ENCODE assay signal across 1 cellular context in genomic region chr11:46593550-46594382, GRCh38.
TF ChIP-seq lines count a peak whose summit lies in the region.

Gene AMBRA1 (minus strand): TSS chr11:46594023. CDS start chr11:46548380, 45,643 bp downstream.

TF ChIP-seq in HepG2, 621 proteins besides CTCF, POLR2A, EP300 and RAD21 (continued from another document and continues in another):
- TF ChIP-seq, protein P1, sequence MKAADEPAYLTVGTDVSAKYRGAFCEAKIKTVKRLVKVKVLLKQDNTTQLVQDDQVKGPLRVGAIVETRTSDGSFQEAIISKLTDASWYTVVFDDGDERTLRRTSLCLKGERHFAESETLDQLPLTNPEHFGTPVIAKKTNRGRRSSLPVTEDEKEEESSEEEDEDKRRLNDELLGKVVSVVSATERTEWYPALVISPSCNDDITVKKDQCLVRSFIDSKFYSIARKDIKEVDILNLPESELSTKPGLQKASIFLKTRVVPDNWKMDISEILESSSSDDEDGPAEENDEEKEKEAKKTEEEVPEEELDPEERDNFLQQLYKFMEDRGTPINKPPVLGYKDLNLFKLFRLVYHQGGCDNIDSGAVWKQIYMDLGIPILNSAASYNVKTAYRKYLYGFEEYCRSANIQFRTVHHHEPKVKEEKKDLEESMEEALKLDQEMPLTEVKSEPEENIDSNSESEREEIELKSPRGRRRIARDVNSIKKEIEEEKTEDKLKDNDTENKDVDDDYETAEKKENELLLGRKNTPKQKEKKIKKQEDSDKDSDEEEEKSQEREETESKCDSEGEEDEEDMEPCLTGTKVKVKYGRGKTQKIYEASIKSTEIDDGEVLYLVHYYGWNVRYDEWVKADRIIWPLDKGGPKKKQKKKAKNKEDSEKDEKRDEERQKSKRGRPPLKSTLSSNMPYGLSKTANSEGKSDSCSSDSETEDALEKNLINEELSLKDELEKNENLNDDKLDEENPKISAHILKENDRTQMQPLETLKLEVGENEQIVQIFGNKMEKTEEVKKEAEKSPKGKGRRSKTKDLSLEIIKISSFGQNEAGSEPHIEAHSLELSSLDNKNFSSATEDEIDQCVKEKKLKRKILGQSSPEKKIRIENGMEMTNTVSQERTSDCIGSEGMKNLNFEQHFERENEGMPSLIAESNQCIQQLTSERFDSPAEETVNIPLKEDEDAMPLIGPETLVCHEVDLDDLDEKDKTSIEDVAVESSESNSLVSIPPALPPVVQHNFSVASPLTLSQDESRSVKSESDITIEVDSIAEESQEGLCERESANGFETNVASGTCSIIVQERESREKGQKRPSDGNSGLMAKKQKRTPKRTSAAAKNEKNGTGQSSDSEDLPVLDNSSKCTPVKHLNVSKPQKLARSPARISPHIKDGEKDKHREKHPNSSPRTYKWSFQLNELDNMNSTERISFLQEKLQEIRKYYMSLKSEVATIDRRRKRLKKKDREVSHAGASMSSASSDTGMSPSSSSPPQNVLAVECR (CRISPR knock-in tag; IDR thresholded peaks at IDR 0.05; ENCODE audit: borderline replicate concordance) = peak; percentile 90
- no peak for TF ChIP-seq FIP1L1 (IDR thresholded peaks at IDR 0.05; ENCODE audit: borderline replicate concordance, insufficient read depth, low read depth, low read length)
- no peak for TF ChIP-seq MLLT10 (CRISPR knock-in tag; IDR thresholded peaks at IDR 0.05)
- TF ChIP-seq ZNF569 (CRISPR knock-in tag; IDR thresholded peaks at IDR 0.05; ENCODE audit: borderline replicate concordance) = 0 out of 2 replicates have a peak, but pooled peaks have one; percentile 36
- peak; percentile 69; the same call in 1 of the 2 replicates for TF ChIP-seq ZNF205 (CRISPR knock-in tag; IDR thresholded peaks at IDR 0.05)
- peak; percentile 81; the same call in 1 of the 2 replicates for TF ChIP-seq ATF2 (CRISPR knock-in tag; IDR thresholded peaks at IDR 0.05)
- peak; percentile 46; the same call in 1 of the 2 replicates for TF ChIP-seq ZFP1 (CRISPR knock-in tag; IDR thresholded peaks at IDR 0.05)
- TF ChIP-seq ZNF24 (IDR thresholded peaks at IDR 0.05) = no peak
- 0 out of 2 replicates have a peak, but pooled peaks have one; percentile 36 for TF ChIP-seq SIX1 (CRISPR knock-in tag; IDR thresholded peaks at IDR 0.05; ENCODE audit: borderline replicate concordance)
- TF ChIP-seq NR2F2 (IDR thresholded peaks at IDR 0.05; ENCODE audit: borderline replicate concordance, low read depth) = peak; percentile 57; the same call in 1 of the 2 replicates
- TF ChIP-seq SKI (IDR thresholded peaks at IDR 0.05; ENCODE audit: partially characterized antibody) = peak; percentile 61
- TF ChIP-seq IKZF1 (IDR thresholded peaks at IDR 0.05) = no peak
- 0 out of 2 replicates have a peak, but pooled peaks have one; percentile 67 for TF ChIP-seq CBX5 (CRISPR knock-in tag; IDR thresholded peaks at IDR 0.05; ENCODE audit: borderline replicate concordance)
- peak; percentile 25; the same call in 1 of the 2 replicates for TF ChIP-seq MTA1 (CRISPR knock-in tag; IDR thresholded peaks at IDR 0.05; ENCODE audit: borderline replicate concordance)
- TF ChIP-seq NFIC (IDR thresholded peaks at IDR 0.05; ENCODE audit: low read length) = no peak
- TF ChIP-seq ZNF326 (CRISPR knock-in tag; IDR thresholded peaks at IDR 0.05; ENCODE audit: borderline replicate concordance) = no peak
- no peak for TF ChIP-seq DBP (CRISPR knock-in tag; IDR thresholded peaks at IDR 0.05; ENCODE audit: not compliant biosample characterization)
- TF ChIP-seq, protein P2, sequence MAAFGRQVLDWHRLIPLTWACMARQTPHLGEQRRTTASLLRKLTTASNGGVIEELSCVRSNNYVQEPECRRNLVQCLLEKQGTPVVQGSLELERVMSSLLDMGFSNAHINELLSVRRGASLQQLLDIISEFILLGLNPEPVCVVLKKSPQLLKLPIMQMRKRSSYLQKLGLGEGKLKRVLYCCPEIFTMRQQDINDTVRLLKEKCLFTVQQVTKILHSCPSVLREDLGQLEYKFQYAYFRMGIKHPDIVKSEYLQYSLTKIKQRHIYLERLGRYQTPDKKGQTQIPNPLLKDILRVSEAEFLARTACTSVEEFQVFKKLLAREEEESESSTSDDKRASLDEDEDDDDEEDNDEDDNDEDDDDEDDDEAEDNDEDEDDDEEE (CRISPR knock-in tag; IDR thresholded peaks at IDR 0.05) = no peak
- TF ChIP-seq KAT2B (IDR thresholded peaks at IDR 0.05; ENCODE audit: borderline replicate concordance, low read depth, low read length) = no peak
- TF ChIP-seq ZNF749 (CRISPR knock-in tag; IDR thresholded peaks at IDR 0.05; ENCODE audit: borderline replicate concordance) = no peak
- TF ChIP-seq MIER2 (CRISPR knock-in tag; IDR thresholded peaks at IDR 0.05) = 0 out of 2 replicates have a peak, but pooled peaks have one; percentile 45
- TF ChIP-seq ZNF432 (CRISPR knock-in tag; IDR thresholded peaks at IDR 0.05; ENCODE audit: borderline replicate concordance) = no peak
- TF ChIP-seq ZNF546 (CRISPR knock-in tag; conservative IDR thresholded peaks at IDR 0.05) = peak; percentile 91; the same call in 1 of the 2 replicates
- no peak for TF ChIP-seq PBX2 (CRISPR knock-in tag; IDR thresholded peaks at IDR 0.05)
- TF ChIP-seq ARNTL (CRISPR knock-in tag; IDR thresholded peaks at IDR 0.05) = no peak; the same call in 1 of the 2 replicates
- no peak for TF ChIP-seq ZC3H13 (CRISPR knock-in tag; IDR thresholded peaks at IDR 0.05)
- peak; percentile 46; the same call in 1 of the 2 replicates for TF ChIP-seq ZNF543 (CRISPR knock-in tag; IDR thresholded peaks at IDR 0.05)
- no peak for TF ChIP-seq ATF5 (CRISPR knock-in tag; IDR thresholded peaks at IDR 0.05; ENCODE audit: low read depth)
- no peak for TF ChIP-seq ZBTB8A (CRISPR knock-in tag; IDR thresholded peaks at IDR 0.05; ENCODE audit: borderline replicate concordance, low read depth)
- TF ChIP-seq MYC (CRISPR knock-in tag; IDR thresholded peaks at IDR 0.05; ENCODE audit: borderline replicate concordance) = 0 out of 2 replicates have a peak, but pooled peaks have one; percentile 31
- peak; percentile 92 for TF ChIP-seq AGO2 (optimal IDR thresholded peaks at IDR 0.05; ENCODE audit: low read depth, low read length)
- no peak for TF ChIP-seq NFAT5 (CRISPR knock-in tag; IDR thresholded peaks at IDR 0.05)
- TF ChIP-seq ZSCAN31 (CRISPR knock-in tag; IDR thresholded peaks at IDR 0.05; ENCODE audit: low read depth) = peak; percentile 38; the same call in 1 of the 2 replicates
- TF ChIP-seq NFRKB (IDR thresholded peaks at IDR 0.05) = no peak
- TF ChIP-seq ZFP36 (IDR thresholded peaks at IDR 0.05; ENCODE audit: borderline replicate concordance, low read depth, low read length, partially characterized antibody) = no peak
- TF ChIP-seq, protein P3, sequence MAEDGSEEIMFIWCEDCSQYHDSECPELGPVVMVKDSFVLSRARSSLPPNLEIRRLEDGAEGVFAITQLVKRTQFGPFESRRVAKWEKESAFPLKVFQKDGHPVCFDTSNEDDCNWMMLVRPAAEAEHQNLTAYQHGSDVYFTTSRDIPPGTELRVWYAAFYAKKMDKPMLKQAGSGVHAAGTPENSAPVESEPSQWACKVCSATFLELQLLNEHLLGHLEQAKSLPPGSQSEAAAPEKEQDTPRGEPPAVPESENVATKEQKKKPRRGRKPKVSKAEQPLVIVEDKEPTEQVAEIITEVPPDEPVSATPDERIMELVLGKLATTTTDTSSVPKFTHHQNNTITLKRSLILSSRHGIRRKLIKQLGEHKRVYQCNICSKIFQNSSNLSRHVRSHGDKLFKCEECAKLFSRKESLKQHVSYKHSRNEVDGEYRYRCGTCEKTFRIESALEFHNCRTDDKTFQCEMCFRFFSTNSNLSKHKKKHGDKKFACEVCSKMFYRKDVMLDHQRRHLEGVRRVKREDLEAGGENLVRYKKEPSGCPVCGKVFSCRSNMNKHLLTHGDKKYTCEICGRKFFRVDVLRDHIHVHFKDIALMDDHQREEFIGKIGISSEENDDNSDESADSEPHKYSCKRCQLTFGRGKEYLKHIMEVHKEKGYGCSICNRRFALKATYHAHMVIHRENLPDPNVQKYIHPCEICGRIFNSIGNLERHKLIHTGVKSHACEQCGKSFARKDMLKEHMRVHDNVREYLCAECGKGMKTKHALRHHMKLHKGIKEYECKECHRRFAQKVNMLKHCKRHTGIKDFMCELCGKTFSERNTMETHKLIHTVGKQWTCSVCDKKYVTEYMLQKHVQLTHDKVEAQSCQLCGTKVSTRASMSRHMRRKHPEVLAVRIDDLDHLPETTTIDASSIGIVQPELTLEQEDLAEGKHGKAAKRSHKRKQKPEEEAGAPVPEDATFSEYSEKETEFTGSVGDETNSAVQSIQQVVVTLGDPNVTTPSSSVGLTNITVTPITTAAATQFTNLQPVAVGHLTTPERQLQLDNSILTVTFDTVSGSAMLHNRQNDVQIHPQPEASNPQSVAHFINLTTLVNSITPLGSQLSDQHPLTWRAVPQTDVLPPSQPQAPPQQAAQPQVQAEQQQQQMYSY (CRISPR knock-in tag; IDR thresholded peaks at IDR 0.05) = no peak
- no peak for TF ChIP-seq CHCHD3 (CRISPR knock-in tag; IDR thresholded peaks at IDR 0.05)
- TF ChIP-seq TP53 (CRISPR knock-in tag; conservative IDR thresholded peaks at IDR 0.05) = no peak; the same call in 1 of the 2 replicates
- TF ChIP-seq ZSCAN22 (CRISPR knock-in tag; IDR thresholded peaks at IDR 0.05) = no peak
- TF ChIP-seq GLI4 (CRISPR knock-in tag; IDR thresholded peaks at IDR 0.05; ENCODE audit: borderline replicate concordance) = no peak
- 0 out of 2 replicates have a peak, but pooled peaks have one; percentile 35 for TF ChIP-seq ZKSCAN5 (CRISPR knock-in tag; IDR thresholded peaks at IDR 0.05)
- TF ChIP-seq STAT5B (CRISPR knock-in tag; IDR thresholded peaks at IDR 0.05) = no peak
- no peak for TF ChIP-seq ZNF556 (CRISPR knock-in tag; IDR thresholded peaks at IDR 0.05; ENCODE audit: borderline replicate concordance)
- no peak for TF ChIP-seq ZNF251 (CRISPR knock-in tag; IDR thresholded peaks at IDR 0.05)
- TF ChIP-seq, protein P4, sequence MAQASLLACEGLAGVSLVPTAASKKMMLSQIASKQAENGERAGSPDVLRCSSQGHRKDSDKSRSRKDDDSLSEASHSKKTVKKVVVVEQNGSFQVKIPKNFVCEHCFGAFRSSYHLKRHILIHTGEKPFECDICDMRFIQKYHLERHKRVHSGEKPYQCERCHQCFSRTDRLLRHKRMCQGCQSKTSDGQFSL (CRISPR knock-in tag; IDR thresholded peaks at IDR 0.05) = no peak
- peak; percentile 59 for TF ChIP-seq HCFC1 (IDR thresholded peaks at IDR 0.05; ENCODE audit: low read depth, low read length)
